ENCODE assay signal across 11 cellular contexts in genomic region chr5:142386151-142387021, GRCh38.
DNase-seq lines count a peak whose midpoint lies in the region; ATAC-seq and TF ChIP-seq lines count a peak whose summit lies in the region.
"Had no signal": no experiment of that assay in that cellular context is flagged by ENCODE, and none has a peak within 500 bp of the region (broad histone marks: within the 10 kb centered on the region; RNA-seq: fewer than 3 reads in every experiment).

No MANE protein-coding gene starts in this region.

- no peak for TF ChIP-seq CTCF in GM23338 (conservative IDR thresholded peaks at IDR 0.05; ENCODE audit: low read depth in 2 of 2)
- no peak for TF ChIP-seq CTCF in MCF 10A (IDR thresholded peaks at IDR 0.05; ENCODE audit: unreplicated experiment)
- no peak for TF ChIP-seq CTCF in neural progenitor cell (IDR thresholded peaks at IDR 0.05)
- no peak for TF ChIP-seq CTCF in mesothelial cell of epicardium (IDR thresholded peaks at IDR 0.05; ENCODE audit: unreplicated experiment)

- ATAC-seq in GM23338, result no peak
- ATAC-seq in HG02885 (IDR thresholded peaks at IDR 0.05; ENCODE audit: poor library complexity, unreplicated experiment), result no peak
- ATAC-seq in GM21360 (IDR thresholded peaks at IDR 0.05; ENCODE audit: unreplicated experiment), result no peak
- ATAC-seq: CD8-positive, alpha-beta T cell had no signal

- peaks cover 27% of the 10 kb centered on the region for H3K4me1 ChIP-seq in GM23338 (ENCODE audit: insufficient read depth)
- peaks cover 39% of the 10 kb centered on the region for H3K4me1 ChIP-seq in neural progenitor cell

- no peaks in the 10 kb centered on the region for H3K79me2 ChIP-seq in GM23338 (replicated peaks; ENCODE audit: insufficient read depth)
- H3K79me2 ChIP-seq in neural progenitor cell (ENCODE audit: low read depth), result no peaks in the 10 kb centered on the region

- H3K9me3 Mint-ChIP-seq in GM23338, result no peaks in the 10 kb centered on the region
- no peaks in the 10 kb centered on the region for H3K9me3 Mint-ChIP-seq in MCF 10A (ENCODE audit: unreplicated experiment)
- H3K9me3 Mint-ChIP-seq in neural progenitor cell, result no peaks in the 10 kb centered on the region
- H3K9me3 Mint-ChIP-seq in mesothelial cell of epicardium, result no peaks in the 10 kb centered on the region
- H3K9me3 Mint-ChIP-seq: activated CD4-positive, alpha-beta memory T cell treated with anti-CD3 and anti-CD28 coated beads for 36 hours; CD8-positive, alpha-beta T cell had no signal

- BruUV-seq in MCF 10A (replicated peaks; lab: Mats Ljungman, UMichigan), result no TSS peak

- intact Hi-C loops in MCF 10A (cut with micrococcal nuclease), result no loop called here

- H3K4me3 Mint-ChIP-seq in GM23338 (no peak overlapping the region), MCF 10A (ENCODE audit: unreplicated experiment) (no peak overlapping the region), neural progenitor cell (no peak overlapping the region), mesothelial cell of epicardium (no peak overlapping the region)
- H3K4me3 Mint-ChIP-seq: activated CD4-positive, alpha-beta memory T cell treated with anti-CD3 and anti-CD28 coated beads for 36 hours; CD8-positive, alpha-beta T cell had no signal

- peaks cover 16% of the 10 kb centered on the region for H3K27me3 Mint-ChIP-seq in GM23338 (ENCODE audit: insufficient read depth, low read depth, poor library complexity)
- H3K27me3 Mint-ChIP-seq in MCF 10A (ENCODE audit: insufficient read depth, unreplicated experiment), result no peaks in the 10 kb centered on the region
- H3K27me3 Mint-ChIP-seq in neural progenitor cell (ENCODE audit: insufficient read depth, low read depth), result peaks cover 3% of the 10 kb centered on the region
- H3K27me3 Mint-ChIP-seq in mesothelial cell of epicardium (ENCODE audit: low read depth), result no peaks in the 10 kb centered on the region
- H3K27me3 Mint-ChIP-seq: activated CD4-positive, alpha-beta memory T cell treated with anti-CD3 and anti-CD28 coated beads for 36 hours had no signal

- H3K36me3 ChIP-seq in GM23338 (ENCODE audit: insufficient read depth), result no peaks in the 10 kb centered on the region
- H3K36me3 ChIP-seq in neural progenitor cell, result no peaks in the 10 kb centered on the region

- peaks cover 10% of the 10 kb centered on the region; the same call in 1 of the 2 replicates for H3F3A ChIP-seq in GM23338 (replicated peaks; ENCODE audit: low read depth)
- H3F3A ChIP-seq in neural progenitor cell (ENCODE audit: low read depth), result no peaks in the 10 kb centered on the region

- 0 out of 2 replicates have a peak overlapping the region, but pooled peaks have one; percentile 43 for H2AFZ ChIP-seq in GM23338
- peak overlapping the region; percentile 55 for H2AFZ ChIP-seq in neural progenitor cell (replicated peaks)

- H3K9me2 ChIP-seq in GM23338 (ENCODE audit: insufficient read depth), result no peaks in the 10 kb centered on the region

- no peaks in the 10 kb centered on the region for H3K9me3 ChIP-seq in neural progenitor cell (ENCODE audit: low read depth)

- no peak overlapping the region; the same call in 1 of the 2 replicates for H3K27ac Mint-ChIP-seq in GM23338
- no peak overlapping the region for H3K27ac Mint-ChIP-seq in MCF 10A (ENCODE audit: low read depth, unreplicated experiment)
- H3K27ac Mint-ChIP-seq in neural progenitor cell, result peak overlapping the region; percentile 81
- no peak overlapping the region for H3K27ac Mint-ChIP-seq in mesothelial cell of epicardium
- H3K27ac Mint-ChIP-seq: activated CD4-positive, alpha-beta memory T cell treated with anti-CD3 and anti-CD28 coated beads for 36 hours; CD8-positive, alpha-beta T cell had no signal

- DNase-seq in GM23338 (ENCODE audit: low spot score), result peak; percentile 39
- peak; percentile 75 for DNase-seq in NCI-H2029 treated with DMSO at 0.1 percent for 48 hours (lab: John Stamatoyannopoulos, UW)
- DNase-seq in MCF 10A (ENCODE audit: unreplicated experiment), result peak; percentile 35
- DNase-seq in neural progenitor cell (ENCODE audit: low spot score), result no peak
- DNase-seq in mesothelial cell of epicardium (ENCODE audit: low spot score in 2 of 2, unreplicated experiment in 2 of 2), result no peak
- no peak for DNase-seq in stimulated activated CD4-positive, alpha-beta T cell treated with anti-CD3 and anti-CD28 coated beads, Interleukin-2, amount 100 ng/mL, for 24 hours
- DNase-seq: activated CD4-positive, alpha-beta memory T cell treated with anti-CD3 and anti-CD28 coated beads for 36 hours; CD8-positive, alpha-beta T cell; NCI-H69 had no signal

- no peak overlapping the region for H3K9ac ChIP-seq in neural progenitor cell

- POLR2A ChIA-PET in MCF 10A (lab: Yijun Ruan, JAX), result interaction anchor here (0.5 to 0.9 kb wide), 3 partner anchors 123 to 223 kb away, joined by 3 read pairs; no protein-coding TSS in a partner anchor

- 0 out of 2 replicates have a peak overlapping the region, but pooled peaks have one; percentile 20 for H3K4me2 ChIP-seq in GM23338
- no peak overlapping the region for H3K4me2 ChIP-seq in neural progenitor cell

- H4K20me1 ChIP-seq in GM23338 (replicated peaks; ENCODE audit: insufficient read depth), result no peaks in the 10 kb centered on the region
- H4K20me1 ChIP-seq in neural progenitor cell (ENCODE audit: low read depth), result no peaks in the 10 kb centered on the region

- no peaks in the 10 kb centered on the region; the same call in 2 of the 3 replicates for H3K36me3 Mint-ChIP-seq in GM23338 (ENCODE audit: low read depth)
- H3K36me3 Mint-ChIP-seq in MCF 10A (ENCODE audit: insufficient read depth, unreplicated experiment), result no peaks in the 10 kb centered on the region
- no peaks in the 10 kb centered on the region for H3K36me3 Mint-ChIP-seq in neural progenitor cell
- no peaks in the 10 kb centered on the region for H3K36me3 Mint-ChIP-seq in mesothelial cell of epicardium
- H3K36me3 Mint-ChIP-seq: activated CD4-positive, alpha-beta memory T cell treated with anti-CD3 and anti-CD28 coated beads for 36 hours; CD8-positive, alpha-beta T cell had no signal

- H3K4me3 ChIP-seq in GM23338 (no peak overlapping the region), neural progenitor cell (no peak overlapping the region)

- no peaks in the 10 kb centered on the region for H3K27me3 ChIP-seq in GM23338 (ENCODE audit: insufficient read depth)
- H3K27me3 ChIP-seq in neural progenitor cell, result no peaks in the 10 kb centered on the region

- peaks cover 50% of the 10 kb centered on the region for H3K4me1 Mint-ChIP-seq in GM23338
- H3K4me1 Mint-ChIP-seq in MCF 10A (ENCODE audit: insufficient read depth, unreplicated experiment), result peaks cover 15% of the 10 kb centered on the region
- peaks cover 58% of the 10 kb centered on the region for H3K4me1 Mint-ChIP-seq in neural progenitor cell
- H3K4me1 Mint-ChIP-seq in mesothelial cell of epicardium, result peaks cover 36% of the 10 kb centered on the region

- H3K27ac ChIP-seq in GM23338 (ENCODE audit: low read depth) (no peak overlapping the region), neural progenitor cell (no peak overlapping the region)

- CTCF ChIA-PET in MCF 10A (lab: Yijun Ruan, JAX), result interaction anchor here (0.6 to 1.3 kb wide), 3 partner anchors 11 to 199 kb away, joined by 3 to 4 read pairs (median 3); no protein-coding TSS in a partner anchor

TF ChIP-seq in GM23338, 12 proteins besides CTCF, POLR2A, EP300 and RAD21 (continues in another document):
- TF ChIP-seq EZH2 (IDR thresholded peaks at IDR 0.05; ENCODE audit: low read depth, unreplicated experiment) (no peak), EZH2phosphoT487 (IDR thresholded peaks at IDR 0.05; ENCODE audit: unreplicated experiment) (no peak), NANOG (IDR thresholded peaks at IDR 0.05; ENCODE audit: borderline replicate concordance) (no peak), STAT1 (IDR thresholded peaks at IDR 0.05; ENCODE audit: unreplicated experiment) (no peak), ZNF114 (CRISPR knock-in tag; IDR thresholded peaks at IDR 0.05) (no peak), POLR2AphosphoS5 (IDR thresholded peaks at IDR 0.05; ENCODE audit: low read depth) (no peak), CREB1 (CRISPR knock-in tag; IDR thresholded peaks at IDR 0.05; ENCODE audit: low read depth) (no peak), ETS1 (IDR thresholded peaks at IDR 0.05) (no peak)

Comparison
In these comparisons a context has a peak if more than half of its experiments do, and no peak if none do; other contexts are left out.
1. DNase-seq: peak in GM23338 (single experiment), NCI-H2029 treated with DMSO at 0.1 percent for 48 hours (single experiment) and MCF 10A (single experiment); none in neural progenitor cell (single experiment), mesothelial cell of epicardium (0 of 2) and stimulated activated CD4-positive, alpha-beta T cell treated with anti-CD3 and anti-CD28 coated beads, Interleukin-2, amount 100 ng/mL, for 24 hours (0 of 2).